In the genomic region with DNA sequence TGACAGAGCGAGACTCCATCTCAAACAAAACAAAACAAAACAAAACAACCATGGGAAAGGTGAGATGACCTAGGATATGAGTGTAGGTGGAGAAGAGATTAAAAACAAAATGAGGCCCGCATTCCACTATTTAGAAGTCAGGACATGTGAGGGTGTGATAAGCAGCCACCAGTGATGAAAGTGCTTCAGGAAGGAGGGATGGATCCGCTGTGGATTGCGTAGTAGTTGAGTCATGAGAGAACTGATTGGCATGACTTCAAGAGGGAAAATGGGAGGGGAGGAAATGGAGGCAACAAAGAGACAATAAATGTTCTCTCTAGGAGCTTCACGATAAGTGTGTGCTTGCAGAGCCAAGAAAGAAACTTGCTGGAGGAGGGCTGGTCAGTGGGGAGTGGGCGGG, we compare ENCODE assay signal across 22 cellular contexts.
DNase-seq lines count a peak whose midpoint lies in the region; ATAC-seq and TF ChIP-seq lines count a peak whose summit lies in the region.
"Had no signal": no experiment of that assay in that cellular context is flagged by ENCODE, and none has a peak within 500 bp of the region (broad histone marks: within the 10 kb centered on the region; RNA-seq: fewer than 3 reads in every experiment).

No MANE protein-coding gene starts in this region.

- ATAC-seq in gastroesophageal sphincter (peak; percentile 74), GM18858 (IDR thresholded peaks at IDR 0.05; ENCODE audit: unreplicated experiment) (no peak), HG03432 (IDR thresholded peaks at IDR 0.05; ENCODE audit: unreplicated experiment) (no peak)
- ATAC-seq: activated naive CD8-positive, alpha-beta T cell treated with anti-CD3 and anti-CD28 coated beads, Interleukin-2, amount 50 U/mL, for 24 hours; left lobe of liver; naive thymus-derived CD8-positive, alpha-beta T cell; stimulated activated memory B cell treated with anti-CD40 and anti-IgM and Interleukin-4, amounts not matched to agents 10 μg/mL and 1 μg/mL and 100 μg/mL, for 72 hours had no signal

- H3K4me3 Mint-ChIP-seq in Calu3 (ENCODE audit: low read depth, unreplicated experiment) = no peak overlapping the region
- H3K4me3 Mint-ChIP-seq: activated CD4-positive, alpha-beta T cell treated with anti-CD3 and anti-CD28 coated beads, Interleukin-2, amount 10 ng/mL, durations not matched to agents 7 days and 5 days; activated naive CD8-positive, alpha-beta T cell treated with anti-CD3 and anti-CD28 coated beads, Interleukin-2, amount 50 U/mL, for 24 hours; activated T-cell treated with anti-CD3 and anti-CD28 coated beads, Interleukin-2, amount 50 U/mL, for 24 hours; naive thymus-derived CD8-positive, alpha-beta T cell; stimulated activated memory B cell treated with anti-CD40 and anti-IgM and Interleukin-4, amounts not matched to agents 10 μg/mL and 1 μg/mL and 100 μg/mL, for 72 hours had no signal

- no peaks in the 10 kb centered on the region for H3K9me3 Mint-ChIP-seq in Calu3 (ENCODE audit: low read depth, unreplicated experiment)
- H3K9me3 Mint-ChIP-seq: activated CD4-positive, alpha-beta T cell treated with anti-CD3 and anti-CD28 coated beads, Interleukin-2, amount 10 ng/mL, durations not matched to agents 7 days and 5 days; activated T-cell treated with anti-CD3 and anti-CD28 coated beads, Interleukin-2, amount 50 U/mL, for 24 hours; stimulated activated memory B cell treated with anti-CD40 and anti-IgM and Interleukin-4, amounts not matched to agents 10 μg/mL and 1 μg/mL and 100 μg/mL, for 72 hours had no signal

- H3K36me3 Mint-ChIP-seq in Calu3 (ENCODE audit: insufficient read depth, unreplicated experiment) = no peaks in the 10 kb centered on the region

- TF ChIP-seq CTCF in astrocyte of the spinal cord (IDR thresholded peaks at IDR 0.05; ENCODE audit: low read depth, low read length) (no peak), gastroesophageal sphincter (IDR thresholded peaks at IDR 0.05) (no peak), Calu3 (IDR thresholded peaks at IDR 0.05; ENCODE audit: unreplicated experiment) (no peak)

- CTCF ChIA-PET in Calu3 (lab: Charles Lee) = no interaction called here

- H3K36me3 ChIP-seq in gastroesophageal sphincter = peaks cover 0 to 3% of the 10 kb centered on the region in 2 donors

- H3K9me3 ChIP-seq in gastroesophageal sphincter = no peaks in the 10 kb centered on the region

- H3K27me3 ChIP-seq in gastroesophageal sphincter = no peaks in the 10 kb centered on the region
- H3K27me3 ChIP-seq: BLaER1 treated with 17β-estradiol and CSF1 and Interleukin-3, amounts not matched to agents 10 nM and 100 nM had no signal

- H3K27ac ChIP-seq in gastroesophageal sphincter = no peak overlapping the region
- H3K27ac ChIP-seq: coronary artery had no signal

- H3K4me1 Mint-ChIP-seq in Calu3 (ENCODE audit: low read depth, unreplicated experiment) = no peaks in the 10 kb centered on the region
- H3K4me1 Mint-ChIP-seq: activated CD4-positive, alpha-beta T cell treated with anti-CD3 and anti-CD28 coated beads, Interleukin-2, amount 10 ng/mL, durations not matched to agents 7 days and 5 days; activated naive CD8-positive, alpha-beta T cell treated with anti-CD3 and anti-CD28 coated beads, Interleukin-2, amount 50 U/mL, for 24 hours; stimulated activated memory B cell treated with anti-CD40 and anti-IgM and Interleukin-4, amounts not matched to agents 10 μg/mL and 1 μg/mL and 100 μg/mL, for 72 hours had no signal

- no TSS peak for BruUV-seq in Calu3 (replicated peaks; lab: Mats Ljungman, UMichigan)

- no peak overlapping the region for H3K4me3 ChIP-seq in astrocyte of the spinal cord (ENCODE audit: low read depth, low read length)
- H3K4me3 ChIP-seq in gastroesophageal sphincter = no peak overlapping the region
- H3K4me3 ChIP-seq: BLaER1 treated with 17β-estradiol and CSF1 and Interleukin-3, amounts not matched to agents 10 nM and 100 nM; coronary artery had no signal

- peak; percentile 46 for DNase-seq in HS-5 (ENCODE audit: low read depth)
- peak; percentile 22 for DNase-seq in astrocyte of the spinal cord (ENCODE audit: low read depth, low spot score)
- DNase-seq in renal cortical epithelial cell (ENCODE audit: low read depth) = peak; percentile 3
- no peak for DNase-seq in Calu3
- no peak for DNase-seq in DMS53 (lab: John Stamatoyannopoulos, UW)
- DNase-seq: activated CD4-positive, alpha-beta T cell treated with anti-CD3 and anti-CD28 coated beads, Interleukin-2, amount 10 ng/mL, durations not matched to agents 7 days and 5 days; activated naive CD8-positive, alpha-beta T cell treated with anti-CD3 and anti-CD28 coated beads, Interleukin-2, amount 50 U/mL, for 24 hours; activated T-cell treated with anti-CD3 and anti-CD28 coated beads, Interleukin-2, amount 50 U/mL, for 24 hours; glutamatergic neuron; KG1; naive thymus-derived CD8-positive, alpha-beta T cell; NCI-H187; NCI-H82; stimulated activated CD4-positive, alpha-beta T cell treated with anti-CD3 and anti-CD28 coated beads, Interleukin-4, amount 100 ng/mL, for 4 hours; T-helper 2 cell had no signal

- TF ChIP-seq EP300 in gastroesophageal sphincter (IDR thresholded peaks at IDR 0.05) = no peak

- intact Hi-C loops in Calu3 (cut with micrococcal nuclease; ENCODE audit: unreplicated experiment) = no loop called here

- TF ChIP-seq POLR2A in gastroesophageal sphincter (IDR thresholded peaks at IDR 0.05) = no peak

- H3K27ac Mint-ChIP-seq in Calu3 (ENCODE audit: unreplicated experiment) = no peak overlapping the region
- H3K27ac Mint-ChIP-seq: activated CD4-positive, alpha-beta T cell treated with anti-CD3 and anti-CD28 coated beads, Interleukin-2, amount 10 ng/mL, durations not matched to agents 7 days and 5 days; activated naive CD8-positive, alpha-beta T cell treated with anti-CD3 and anti-CD28 coated beads, Interleukin-2, amount 50 U/mL, for 24 hours; activated T-cell treated with anti-CD3 and anti-CD28 coated beads, Interleukin-2, amount 50 U/mL, for 24 hours; naive thymus-derived CD8-positive, alpha-beta T cell; stimulated activated memory B cell treated with anti-CD40 and anti-IgM and Interleukin-4, amounts not matched to agents 10 μg/mL and 1 μg/mL and 100 μg/mL, for 72 hours had no signal

- WGBS in gastroesophageal sphincter (ENCODE audit: low coverage in 1 of 2), 2 donors = 83 to 91% methylated on average over 3 to 6 of the region's 6 CpGs

- no peaks in the 10 kb centered on the region for H3K4me1 ChIP-seq in gastroesophageal sphincter

- H3K27me3 Mint-ChIP-seq in Calu3 (ENCODE audit: unreplicated experiment) = no peaks in the 10 kb centered on the region
- H3K27me3 Mint-ChIP-seq: activated CD4-positive, alpha-beta T cell treated with anti-CD3 and anti-CD28 coated beads, Interleukin-2, amount 10 ng/mL, durations not matched to agents 7 days and 5 days; activated naive CD8-positive, alpha-beta T cell treated with anti-CD3 and anti-CD28 coated beads, Interleukin-2, amount 50 U/mL, for 24 hours; activated T-cell treated with anti-CD3 and anti-CD28 coated beads, Interleukin-2, amount 50 U/mL, for 24 hours; naive thymus-derived CD8-positive, alpha-beta T cell; stimulated activated memory B cell treated with anti-CD40 and anti-IgM and Interleukin-4, amounts not matched to agents 10 μg/mL and 1 μg/mL and 100 μg/mL, for 72 hours had no signal

- in situ Hi-C loops in astrocyte of the spinal cord (cut with HindIII; ENCODE audit: low sequenced_read_pairs) = no loop called here

Comparison
In these comparisons a context has a peak if more than half of its experiments do, and no peak if none do; other contexts are left out.
1. DNase-seq: peak in HS-5 (single experiment), astrocyte of the spinal cord (single experiment) and renal cortical epithelial cell (single experiment); none in Calu3 (single experiment) and DMS53 (single experiment).